ENCODE assay signal across 1 cellular context in the genomic region with DNA sequence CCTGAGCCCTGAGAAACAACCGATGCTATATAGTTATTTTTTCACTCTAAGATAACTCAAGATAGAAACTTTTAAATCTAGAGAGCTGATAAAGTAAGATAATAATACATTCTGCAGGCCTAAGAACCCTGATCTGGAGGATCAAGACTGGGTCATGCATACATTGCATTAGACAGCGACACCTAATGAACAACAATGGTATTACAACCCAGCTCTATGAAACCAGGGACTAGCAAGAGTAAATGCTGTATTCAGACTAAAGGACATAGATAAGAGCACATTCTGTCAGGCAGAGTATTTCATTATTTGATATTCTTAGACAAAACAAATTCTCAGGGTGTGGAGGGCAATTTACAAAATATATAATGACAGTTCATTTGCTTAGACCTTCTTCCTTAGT.
TF ChIP-seq lines count a peak whose summit lies in the region.

No MANE protein-coding gene starts in this region.

TF ChIP-seq in liver, 16 proteins besides CTCF, POLR2A, EP300 and RAD21 (continued from another document):
- TF ChIP-seq, protein P1, sequence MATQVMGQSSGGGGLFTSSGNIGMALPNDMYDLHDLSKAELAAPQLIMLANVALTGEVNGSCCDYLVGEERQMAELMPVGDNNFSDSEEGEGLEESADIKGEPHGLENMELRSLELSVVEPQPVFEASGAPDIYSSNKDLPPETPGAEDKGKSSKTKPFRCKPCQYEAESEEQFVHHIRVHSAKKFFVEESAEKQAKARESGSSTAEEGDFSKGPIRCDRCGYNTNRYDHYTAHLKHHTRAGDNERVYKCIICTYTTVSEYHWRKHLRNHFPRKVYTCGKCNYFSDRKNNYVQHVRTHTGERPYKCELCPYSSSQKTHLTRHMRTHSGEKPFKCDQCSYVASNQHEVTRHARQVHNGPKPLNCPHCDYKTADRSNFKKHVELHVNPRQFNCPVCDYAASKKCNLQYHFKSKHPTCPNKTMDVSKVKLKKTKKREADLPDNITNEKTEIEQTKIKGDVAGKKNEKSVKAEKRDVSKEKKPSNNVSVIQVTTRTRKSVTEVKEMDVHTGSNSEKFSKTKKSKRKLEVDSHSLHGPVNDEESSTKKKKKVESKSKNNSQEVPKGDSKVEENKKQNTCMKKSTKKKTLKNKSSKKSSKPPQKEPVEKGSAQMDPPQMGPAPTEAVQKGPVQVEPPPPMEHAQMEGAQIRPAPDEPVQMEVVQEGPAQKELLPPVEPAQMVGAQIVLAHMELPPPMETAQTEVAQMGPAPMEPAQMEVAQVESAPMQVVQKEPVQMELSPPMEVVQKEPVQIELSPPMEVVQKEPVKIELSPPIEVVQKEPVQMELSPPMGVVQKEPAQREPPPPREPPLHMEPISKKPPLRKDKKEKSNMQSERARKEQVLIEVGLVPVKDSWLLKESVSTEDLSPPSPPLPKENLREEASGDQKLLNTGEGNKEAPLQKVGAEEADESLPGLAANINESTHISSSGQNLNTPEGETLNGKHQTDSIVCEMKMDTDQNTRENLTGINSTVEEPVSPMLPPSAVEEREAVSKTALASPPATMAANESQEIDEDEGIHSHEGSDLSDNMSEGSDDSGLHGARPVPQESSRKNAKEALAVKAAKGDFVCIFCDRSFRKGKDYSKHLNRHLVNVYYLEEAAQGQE (IDR thresholded peaks at IDR 0.05): no peak
- TF ChIP-seq SP1 (IDR thresholded peaks at IDR 0.05) (no peak), GABPA (IDR thresholded peaks at IDR 0.05 in 1 of 2, conservative IDR thresholded peaks at IDR 0.05 in 1 of 2) (no peak), YY1 (IDR thresholded peaks at IDR 0.05) (no peak), JUND (IDR thresholded peaks at IDR 0.05) (no peak), HNF4A (conservative IDR thresholded peaks at IDR 0.05) (no peak), HNF4G (IDR thresholded peaks at IDR 0.05) (no peak), TAF1 (conservative IDR thresholded peaks at IDR 0.05) (no peak), FOXA2 (IDR thresholded peaks at IDR 0.05) (no peak), RXRA (IDR thresholded peaks at IDR 0.05) (no peak)
- TF ChIP-seq, protein P2, sequence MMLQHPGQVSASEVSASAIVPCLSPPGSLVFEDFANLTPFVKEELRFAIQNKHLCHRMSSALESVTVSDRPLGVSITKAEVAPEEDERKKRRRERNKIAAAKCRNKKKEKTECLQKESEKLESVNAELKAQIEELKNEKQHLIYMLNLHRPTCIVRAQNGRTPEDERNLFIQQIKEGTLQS (IDR thresholded peaks at IDR 0.05): no peak
- TF ChIP-seq, protein P3, sequence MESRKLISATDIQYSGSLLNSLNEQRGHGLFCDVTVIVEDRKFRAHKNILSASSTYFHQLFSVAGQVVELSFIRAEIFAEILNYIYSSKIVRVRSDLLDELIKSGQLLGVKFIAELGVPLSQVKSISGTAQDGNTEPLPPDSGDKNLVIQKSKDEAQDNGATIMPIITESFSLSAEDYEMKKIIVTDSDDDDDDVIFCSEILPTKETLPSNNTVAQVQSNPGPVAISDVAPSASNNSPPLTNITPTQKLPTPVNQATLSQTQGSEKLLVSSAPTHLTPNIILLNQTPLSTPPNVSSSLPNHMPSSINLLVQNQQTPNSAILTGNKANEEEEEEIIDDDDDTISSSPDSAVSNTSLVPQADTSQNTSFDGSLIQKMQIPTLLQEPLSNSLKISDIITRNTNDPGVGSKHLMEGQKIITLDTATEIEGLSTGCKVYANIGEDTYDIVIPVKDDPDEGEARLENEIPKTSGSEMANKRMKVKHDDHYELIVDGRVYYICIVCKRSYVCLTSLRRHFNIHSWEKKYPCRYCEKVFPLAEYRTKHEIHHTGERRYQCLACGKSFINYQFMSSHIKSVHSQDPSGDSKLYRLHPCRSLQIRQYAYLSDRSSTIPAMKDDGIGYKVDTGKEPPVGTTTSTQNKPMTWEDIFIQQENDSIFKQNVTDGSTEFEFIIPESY (IDR thresholded peaks at IDR 0.05): no peak
- TF ChIP-seq, protein P4, sequence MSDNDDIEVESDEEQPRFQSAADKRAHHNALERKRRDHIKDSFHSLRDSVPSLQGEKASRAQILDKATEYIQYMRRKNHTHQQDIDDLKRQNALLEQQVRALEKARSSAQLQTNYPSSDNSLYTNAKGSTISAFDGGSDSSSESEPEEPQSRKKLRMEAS (IDR thresholded peaks at IDR 0.05): no peak
